21 cellular contexts compared by ENCODE assay signal in genomic region chr7:72080865-72081264, GRCh38.
"Had no signal": no experiment of that assay in that cellular context is flagged by ENCODE, and none has a peak within 500 bp of the region (broad histone marks: within the 10 kb centered on the region; RNA-seq: fewer than 3 reads in every experiment).

No MANE protein-coding gene starts in this region.

- H3K27me3 Mint-ChIP-seq: activated B cell treated with CpG ODN at 0.5 μM for 24 hours; activated CD4-positive, alpha-beta memory T cell treated with anti-CD3 and anti-CD28 coated beads, Interleukin-2, amount 10 ng/mL, durations not matched to agents 7 days and 5 days; activated CD4-positive, alpha-beta T cell treated with anti-CD3 and anti-CD28 coated beads for 36 hours; activated CD8-positive, alpha-beta memory T cell treated with anti-CD3 and anti-CD28 coated beads, Interleukin-2, amount 10 ng/mL, durations not matched to agents 7 days and 5 days; activated naive CD8-positive, alpha-beta T cell treated with anti-CD3 and anti-CD28 coated beads, Interleukin-2, amount 50 U/mL, for 24 hours; brain; memory B cell had no signal

- DNase-seq: activated B cell treated with CpG ODN at 0.5 μM for 24 hours; activated CD4-positive, alpha-beta memory T cell treated with anti-CD3 and anti-CD28 coated beads, Interleukin-2, amount 10 ng/mL, durations not matched to agents 7 days and 5 days; activated CD4-positive, alpha-beta T cell treated with anti-CD3 and anti-CD28 coated beads for 36 hours; activated CD8-positive, alpha-beta memory T cell treated with anti-CD3 and anti-CD28 coated beads, Interleukin-2, amount 10 ng/mL, durations not matched to agents 7 days and 5 days; activated gamma-delta T cell; activated naive CD4-positive, alpha-beta T cell treated with anti-CD3 and anti-CD28 coated beads, Interleukin-2, amount 50 U/mL, for 16 hours; activated naive CD8-positive, alpha-beta T cell treated with anti-CD3 and anti-CD28 coated beads, Interleukin-2, amount 50 U/mL, for 24 hours; activated T-cell treated with anti-CD3 and anti-CD28 coated beads for 4 hours; effector CD4-positive, alpha-beta T cell; glutamatergic neuron; hypothalamus; sigmoid colon; stimulated activated CD4-positive, alpha-beta T cell treated with anti-CD3 and anti-CD28 coated beads, Interleukin-4, amount 100 ng/mL, for 1 hour; stimulated activated naive CD4-positive, alpha-beta T cell treated with Interleukin-2 at 50 U/mL for 16 hours; T-helper 9 cell; thyroid gland had no signal

- ATAC-seq: activated CD4-positive, alpha-beta T cell treated with anti-CD3 and anti-CD28 coated beads for 36 hours; activated CD8-positive, alpha-beta memory T cell treated with anti-CD3 and anti-CD28 coated beads, Interleukin-2, amount 10 ng/mL, durations not matched to agents 7 days and 5 days; activated naive CD8-positive, alpha-beta T cell treated with anti-CD3 and anti-CD28 coated beads, Interleukin-2, amount 50 U/mL, for 24 hours; natural killer cell treated with Interleukin-12 subunit alpha and Interleukin-12 subunit beta and Interleukin-15 and Interleukin-18, amount 100 ng/mL, for 72 hours had no signal

- H3K27ac Mint-ChIP-seq: activated B cell treated with CpG ODN at 0.5 μM for 24 hours; activated CD4-positive, alpha-beta memory T cell treated with anti-CD3 and anti-CD28 coated beads, Interleukin-2, amount 10 ng/mL, durations not matched to agents 7 days and 5 days; activated CD4-positive, alpha-beta T cell treated with anti-CD3 and anti-CD28 coated beads for 36 hours; activated CD8-positive, alpha-beta memory T cell treated with anti-CD3 and anti-CD28 coated beads, Interleukin-2, amount 10 ng/mL, durations not matched to agents 7 days and 5 days; activated naive CD8-positive, alpha-beta T cell treated with anti-CD3 and anti-CD28 coated beads, Interleukin-2, amount 50 U/mL, for 24 hours; brain; memory B cell; natural killer cell treated with Interleukin-12 subunit alpha and Interleukin-12 subunit beta and Interleukin-15 and Interleukin-18, amount 100 ng/mL, for 72 hours had no signal

- H3K27ac ChIP-seq: parathyroid adenoma, sigmoid colon, thyroid gland had no signal

- H3K4me1 ChIP-seq: parathyroid adenoma, sigmoid colon, thyroid gland had no signal

- H3K4me1 Mint-ChIP-seq: activated B cell treated with CpG ODN at 0.5 μM for 24 hours; activated CD4-positive, alpha-beta memory T cell treated with anti-CD3 and anti-CD28 coated beads, Interleukin-2, amount 10 ng/mL, durations not matched to agents 7 days and 5 days; activated CD4-positive, alpha-beta T cell treated with anti-CD3 and anti-CD28 coated beads for 36 hours; activated CD8-positive, alpha-beta memory T cell treated with anti-CD3 and anti-CD28 coated beads, Interleukin-2, amount 10 ng/mL, durations not matched to agents 7 days and 5 days; activated naive CD8-positive, alpha-beta T cell treated with anti-CD3 and anti-CD28 coated beads, Interleukin-2, amount 50 U/mL, for 24 hours; memory B cell had no signal

- H3K27me3 ChIP-seq: sigmoid colon, thyroid gland had no signal

- H3K9me3 Mint-ChIP-seq: activated B cell treated with CpG ODN at 0.5 μM for 24 hours; activated naive CD8-positive, alpha-beta T cell treated with anti-CD3 and anti-CD28 coated beads, Interleukin-2, amount 50 U/mL, for 24 hours; brain; natural killer cell treated with Interleukin-12 subunit alpha and Interleukin-12 subunit beta and Interleukin-15 and Interleukin-18, amount 100 ng/mL, for 72 hours had no signal

- H3K36me3 Mint-ChIP-seq: activated CD8-positive, alpha-beta memory T cell treated with anti-CD3 and anti-CD28 coated beads, Interleukin-2, amount 10 ng/mL, durations not matched to agents 7 days and 5 days; brain; memory B cell; natural killer cell treated with Interleukin-12 subunit alpha and Interleukin-12 subunit beta and Interleukin-15 and Interleukin-18, amount 100 ng/mL, for 72 hours had no signal

- H3K4me3 ChIP-seq: sigmoid colon, smooth muscle cell, thyroid gland had no signal

- H3K9me3 ChIP-seq: thyroid gland had no signal

- H3K4me3 Mint-ChIP-seq: activated B cell treated with CpG ODN at 0.5 μM for 24 hours; activated CD4-positive, alpha-beta memory T cell treated with anti-CD3 and anti-CD28 coated beads, Interleukin-2, amount 10 ng/mL, durations not matched to agents 7 days and 5 days; activated CD4-positive, alpha-beta T cell treated with anti-CD3 and anti-CD28 coated beads for 36 hours; activated CD8-positive, alpha-beta memory T cell treated with anti-CD3 and anti-CD28 coated beads, Interleukin-2, amount 10 ng/mL, durations not matched to agents 7 days and 5 days; activated naive CD8-positive, alpha-beta T cell treated with anti-CD3 and anti-CD28 coated beads, Interleukin-2, amount 50 U/mL, for 24 hours; brain; memory B cell; natural killer cell treated with Interleukin-12 subunit alpha and Interleukin-12 subunit beta and Interleukin-15 and Interleukin-18, amount 100 ng/mL, for 72 hours had no signal

- H3K36me3 ChIP-seq: sigmoid colon, thyroid gland had no signal
